8 cellular contexts compared by ENCODE assay signal in genomic region chr21:39388038-39388810, GRCh38. TPM values are rescaled to one million over a fixed set of nuclear protein-coding genes. Genes with fewer than 3 reads are reported as not detected.
DNase-seq lines count a peak whose midpoint lies in the region; ATAC-seq and TF ChIP-seq lines count a peak whose summit lies in the region.

No MANE protein-coding gene starts in this region.

- peak; percentile 71 to 72 for DNase-seq in AML-193 (lab: John Stamatoyannopoulos, UW)
- peak; percentile 74 to 90 for DNase-seq in NCI-H446 (lab: John Stamatoyannopoulos, UW)
- DNase-seq in activated CD4-positive, alpha-beta T cell treated with anti-CD3 and anti-CD28 coated beads for 24 hours (ENCODE audit: low read depth in 2 of 2): peak; percentile 87 to 90
- DNase-seq in choroid plexus epithelial cell (ENCODE audit: low read depth): peak; percentile 86
- peak; percentile 88 to 98 for DNase-seq in left colon
- peak; percentile 83 to 93 (median 85) for DNase-seq in stimulated activated CD4-positive, alpha-beta T cell treated with anti-CD3 and anti-CD28 coated beads, Interleukin-1b, Interleukin-23, amount 100 ng/mL, for 24 hours (ENCODE audit: low read depth in 4 of 4, low spot score in 1 of 4)

- peak; percentile 88 for TF ChIP-seq CTCF in choroid plexus epithelial cell (conservative IDR thresholded peaks at IDR 0.05; ENCODE audit: low read depth, low read length)

- ATAC-seq in GM19043 (IDR thresholded peaks at IDR 0.05; ENCODE audit: low read depth, unreplicated experiment): peak; percentile 72
- ATAC-seq in HG03342 (IDR thresholded peaks at IDR 0.05; ENCODE audit: unreplicated experiment): peak; percentile 77
- ATAC-seq in left colon: peak; percentile 72

- intact Hi-C loops in left colon (cut with DNase I, micrococcal nuclease): loop anchor here in 1 of 2 donors (5.0 to 10.0 kb wide), 2 partner anchors 71 to 203 kb away; partner anchors contain the start of gene PSMG1

- peak overlapping the region; percentile 61 for H3K4me3 ChIP-seq in choroid plexus epithelial cell (ENCODE audit: low read depth, low read length)

RNA-seq across cellular contexts. Expression of gene HMGN1, which starts 39.3 kb away (rescaled TPM):
- total RNA-seq in left colon: 100 to 1,000 TPM; 162 to 193 TPM

RNA-seq across cellular contexts. Expression of gene LCA5L, which starts 57.4 kb away (rescaled TPM):
- 1 to 10 TPM in 1 of 2 donors, under 1 TPM in 1; 0.98 to 1.0 TPM for total RNA-seq in left colon

Comparison
In these comparisons a context has a peak if more than half of its experiments do, and no peak if none do; other contexts are left out.
1. Peak in every context shown above with its lines: DNase-seq, ATAC-seq and H3K4me3 ChIP-seq.